ENCODE assay signal across 19 cellular contexts in genomic region chr7:134532155-134533089, GRCh38. TPM values are rescaled to one million over a fixed set of nuclear protein-coding genes. Genes with fewer than 3 reads are reported as not detected.
DNase-seq lines count a peak whose midpoint lies in the region; ATAC-seq and TF ChIP-seq lines count a peak whose summit lies in the region.
"Had no signal": no experiment of that assay in that cellular context is flagged by ENCODE, and none has a peak within 500 bp of the region (broad histone marks: within the 10 kb centered on the region; RNA-seq: fewer than 3 reads in every experiment).

No MANE protein-coding gene starts in this region.

- no peak overlapping the region for H3K4me3 ChIP-seq in gastrocnemius medialis
- H3K4me3 ChIP-seq: adrenal gland, sigmoid colon had no signal

- in situ Hi-C loops in gastrocnemius medialis (cut with MboI; ENCODE audit: low sequenced_read_pairs in 4 of 4), result no loop called here

- no peaks in the 10 kb centered on the region for H3K27me3 ChIP-seq in gastrocnemius medialis
- H3K27me3 ChIP-seq: adrenal gland had no signal

- intact Hi-C loops in gastrocnemius medialis (cut with DNase I; ENCODE audit: low total_unique reads), result loop anchor here (1.0 to 5.0 kb wide), 3 partner anchors 15 to 635 kb away; no protein-coding TSS in a partner anchor

- no peaks in the 10 kb centered on the region for H3K36me3 ChIP-seq in gastrocnemius medialis
- H3K36me3 ChIP-seq: adrenal gland, sigmoid colon had no signal

- peak overlapping the region; percentile 88 to 92 (median 90) for H3K27ac ChIP-seq in gastrocnemius medialis
- H3K27ac ChIP-seq: adrenal gland, sigmoid colon had no signal

- TF ChIP-seq POLR2A in gastrocnemius medialis (IDR thresholded peaks at IDR 0.05), result no peak

- H3K9me3 ChIP-seq in gastrocnemius medialis, result no peaks in the 10 kb centered on the region
- H3K9me3 ChIP-seq: adrenal gland, sigmoid colon had no signal

- ATAC-seq in esophagus mucosa (peak; percentile 80), gastrocnemius medialis (peak; percentile 2 to 9), HG02798 (IDR thresholded peaks at IDR 0.05; ENCODE audit: poor library complexity, unreplicated experiment) (no peak), HG02642 (IDR thresholded peaks at IDR 0.05; ENCODE audit: poor library complexity, unreplicated experiment) (no peak), GM19467 (IDR thresholded peaks at IDR 0.05; ENCODE audit: unreplicated experiment) (no peak), HG03025 (IDR thresholded peaks at IDR 0.05; ENCODE audit: low FRiP score, unreplicated experiment) (no peak)
- ATAC-seq: activated CD4-positive, CD25-positive, alpha-beta regulatory T cell treated with anti-CD3 and anti-CD28 coated beads, Interleukin-2, amount 50 U/mL, for 24 hours; effector memory CD8-positive, alpha-beta T cell had no signal

- peaks cover 60 to 80% of the 10 kb centered on the region in 2 donors for H3K4me1 ChIP-seq in gastrocnemius medialis
- H3K4me1 ChIP-seq: sigmoid colon had no signal

- no peak for TF ChIP-seq CTCF in gastrocnemius medialis (IDR thresholded peaks at IDR 0.05 in 4 of 5, conservative IDR thresholded peaks at IDR 0.05 in 1 of 5)

- peak; percentile 7 for DNase-seq in EH (ENCODE audit: low read depth)
- peak; percentile 55 for DNase-seq in NCI-H69 (lab: John Stamatoyannopoulos, UW)
- DNase-seq in gastrocnemius medialis, result peak; percentile 55 to 56
- DNase-seq: adrenal gland; central memory CD4-positive, alpha-beta T cell; effector memory CD8-positive, alpha-beta T cell; KBM-7; NCI-H1092 treated with DMSO at 0.1 percent for 48 hours; NCI-H2227 treated with DMSO at 0.1 percent for 48 hours; sigmoid colon; stimulated activated CD4-positive, alpha-beta T cell treated with anti-CD3 and anti-CD28 coated beads, Interleukin-4, amount 100 ng/mL, for 1 hour had no signal

RNA-seq across cellular contexts. Expression of gene AKR1B10, which starts 5.1 kb away (rescaled TPM):
- total RNA-seq in esophagus mucosa, result 411 TPM
- total RNA-seq in gastrocnemius medialis, result 1 to 10 TPM; 3.7 to 9.6 (median 6.2) TPM
- total RNA-seq: activated T-helper 2 cell treated with anti-CD3 and anti-CD28 coated beads, Interferon-gamma antibody, Interleukin-2, Interleukin-4, amounts not matched to agents 10 μg/mL and 5 μg/mL and 100 μg/mL, durations not matched to agents 14 hours and 24 hours and 36 hours had no signal

RNA-seq across cellular contexts. Expression of gene AKR1B15, which starts 16.5 kb away (rescaled TPM):
- total RNA-seq in esophagus mucosa, result 35.1 TPM
- 10 to 100 TPM in 2 of 4 donors, 1 to 10 TPM in 2; 1.9 to 77.5 (median 10.3) TPM for total RNA-seq in gastrocnemius medialis
- total RNA-seq: activated T-helper 2 cell treated with anti-CD3 and anti-CD28 coated beads, Interferon-gamma antibody, Interleukin-2, Interleukin-4, amounts not matched to agents 10 μg/mL and 5 μg/mL and 100 μg/mL, durations not matched to agents 14 hours and 24 hours and 36 hours; fibroblast of villous mesenchyme; sigmoid colon had no signal

Comparison
In these comparisons a context has a peak if more than half of its experiments do, and no peak if none do; other contexts are left out.
1. ATAC-seq: peak in esophagus mucosa (single experiment) and gastrocnemius medialis (2 of 2); none in HG02798 (single experiment), HG02642 (single experiment), GM19467 (single experiment) and HG03025 (single experiment).
2. RNA of gene AKR1B10, which starts 5.1 kb away (total RNA-seq): 411 TPM in esophagus mucosa (single experiment); 3.7 to 9.6 TPM in gastrocnemius medialis; every median in the first group is over 10 times any median in the second.
3. Peak in every context shown above with its lines, with median percentiles within 50 percentile points of each other: DNase-seq.